In genomic region chrX:136523770-136524169, GRCh38 we compare ENCODE assay signal across 34 cellular contexts. TPM values are rescaled to one million over a fixed set of nuclear protein-coding genes. Genes with fewer than 3 reads are reported as not detected.
"Had no signal": no experiment of that assay in that cellular context is flagged by ENCODE, and none has a peak within 500 bp of the region (broad histone marks: within the 10 kb centered on the region; RNA-seq: fewer than 3 reads in every experiment).

No MANE protein-coding gene starts in this region.

- H3K36me3 Mint-ChIP-seq: activated naive CD4-positive, alpha-beta T cell treated with anti-CD3 and anti-CD28 coated beads, Interleukin-2, amount 50 U/mL, for 72 hours; WTC11 had no signal

- H3K4me3 ChIP-seq: adrenal gland, ascending aorta, esophagus muscularis mucosa, gastrocnemius medialis, heart left ventricle had no signal

- FAIRE-seq: bronchial epithelial cell had no signal

- H3K27ac ChIP-seq: adrenal gland, ascending aorta, brain microvascular endothelial cell, esophagus muscularis mucosa, foreskin keratinocyte, gastrocnemius medialis, heart left ventricle had no signal

- H3K9me3 ChIP-seq: adrenal gland, ascending aorta, esophagus muscularis mucosa, gastrocnemius medialis, heart left ventricle had no signal

- H3K36me3 ChIP-seq: adrenal gland, ascending aorta, brain microvascular endothelial cell, esophagus muscularis mucosa, gastrocnemius medialis, heart left ventricle had no signal

- H3K27me3 Mint-ChIP-seq: activated CD4-positive, alpha-beta memory T cell treated with anti-CD3 and anti-CD28 coated beads, Interleukin-2, amount 10 ng/mL, durations not matched to agents 7 days and 5 days; activated CD4-positive, alpha-beta T cell treated with anti-CD3 and anti-CD28 coated beads, Interleukin-2, amount 10 ng/mL, durations not matched to agents 7 days and 5 days; T-helper 17 cell had no signal

- H3K9me3 Mint-ChIP-seq: activated CD4-positive, alpha-beta memory T cell treated with anti-CD3 and anti-CD28 coated beads, Interleukin-2, amount 10 ng/mL, durations not matched to agents 7 days and 5 days; activated naive CD4-positive, alpha-beta T cell treated with anti-CD3 and anti-CD28 coated beads, Interleukin-2, amount 10 ng/mL, durations not matched to agents 7 days and 5 days; activated T-cell treated with anti-CD3 and anti-CD28 coated beads, Interleukin-2, amount 50 U/mL, for 24 hours; activated T-cell treated with anti-CD3 and anti-CD28 coated beads, Interleukin-2, amount 50 U/mL, for 72 hours; effector memory CD8-positive, alpha-beta T cell; T-helper 2 cell treated with Interferon-gamma antibody and Interleukin-4, amounts not matched to agents 5 μg/mL and 100 μg/mL, for 36 hours; WTC11 had no signal

- ATAC-seq: activated naive CD4-positive, alpha-beta T cell treated with anti-CD3 and anti-CD28 coated beads, Interleukin-2, amount 50 U/mL, for 72 hours; activated T-cell treated with anti-CD3 and anti-CD28 coated beads, Interleukin-2, amount 50 U/mL, for 72 hours; effector memory CD8-positive, alpha-beta T cell; foreskin keratinocyte; gastrocnemius medialis; heart left ventricle; T-helper 17 cell; WTC11 had no signal

- H3K4me3 Mint-ChIP-seq: activated CD4-positive, alpha-beta memory T cell treated with anti-CD3 and anti-CD28 coated beads, Interleukin-2, amount 10 ng/mL, durations not matched to agents 7 days and 5 days; activated CD4-positive, alpha-beta T cell treated with anti-CD3 and anti-CD28 coated beads, Interleukin-2, amount 10 ng/mL, durations not matched to agents 7 days and 5 days; activated naive CD4-positive, alpha-beta T cell treated with anti-CD3 and anti-CD28 coated beads, Interleukin-2, amount 10 ng/mL, durations not matched to agents 7 days and 5 days; activated T-cell treated with anti-CD3 and anti-CD28 coated beads, Interleukin-2, amount 50 U/mL, for 24 hours; activated T-cell treated with anti-CD3 and anti-CD28 coated beads, Interleukin-2, amount 50 U/mL, for 72 hours; effector memory CD8-positive, alpha-beta T cell; T-helper 17 cell; T-helper 2 cell treated with Interferon-gamma antibody and Interleukin-4, amounts not matched to agents 5 μg/mL and 100 μg/mL, for 36 hours; WTC11 had no signal

- H3K27ac Mint-ChIP-seq: activated CD4-positive, alpha-beta memory T cell treated with anti-CD3 and anti-CD28 coated beads, Interleukin-2, amount 10 ng/mL, durations not matched to agents 7 days and 5 days; activated CD4-positive, alpha-beta T cell treated with anti-CD3 and anti-CD28 coated beads, Interleukin-2, amount 10 ng/mL, durations not matched to agents 7 days and 5 days; activated naive CD4-positive, alpha-beta T cell treated with anti-CD3 and anti-CD28 coated beads, Interleukin-2, amount 10 ng/mL, durations not matched to agents 7 days and 5 days; activated T-cell treated with anti-CD3 and anti-CD28 coated beads, Interleukin-2, amount 50 U/mL, for 24 hours; activated T-cell treated with anti-CD3 and anti-CD28 coated beads, Interleukin-2, amount 50 U/mL, for 72 hours; effector memory CD8-positive, alpha-beta T cell; T-helper 17 cell; T-helper 2 cell treated with Interferon-gamma antibody and Interleukin-4, amounts not matched to agents 5 μg/mL and 100 μg/mL, for 36 hours; WTC11 had no signal

- DNase-seq: activated CD4-positive, alpha-beta memory T cell treated with anti-CD3 and anti-CD28 coated beads, Interleukin-2, amount 10 ng/mL, durations not matched to agents 7 days and 5 days; activated CD4-positive, alpha-beta T cell treated with anti-CD3 and anti-CD28 coated beads for 1 hour; activated CD4-positive, alpha-beta T cell treated with anti-CD3 and anti-CD28 coated beads for 4 hours; activated CD4-positive, alpha-beta T cell treated with anti-CD3 and anti-CD28 coated beads, Interleukin-2, amount 10 ng/mL, durations not matched to agents 7 days and 5 days; activated CD4-positive, alpha-beta T cell treated with anti-CD3 and anti-CD28 coated beads, Interleukin-2, amount 50 U/mL, for 4 hours; activated CD8-positive, alpha-beta memory T cell treated with anti-CD3 and anti-CD28 coated beads, Interleukin-2, amount 50 U/mL, for 48 hours; activated gamma-delta T cell; activated naive CD4-positive, alpha-beta T cell; activated naive CD4-positive, alpha-beta T cell treated with anti-CD3 and anti-CD28 coated beads, Interleukin-2, amount 10 ng/mL, durations not matched to agents 7 days and 5 days; activated T-cell treated with anti-CD3 and anti-CD28 coated beads for 4 hours; activated T-cell treated with anti-CD3 and anti-CD28 coated beads, Interleukin-2, amount 50 U/mL, for 24 hours; activated T-cell treated with anti-CD3 and anti-CD28 coated beads, Interleukin-2, amount 50 U/mL, for 72 hours; adrenal gland; amygdala; brain microvascular endothelial cell; cortex of kidney; dermis blood vessel endothelial cell; effector CD4-positive, alpha-beta T cell; effector memory CD8-positive, alpha-beta T cell; erythroblast; foreskin keratinocyte; gastrocnemius medialis; glutamatergic neuron; heart left ventricle; T-helper 17 cell; T1000 had no signal

- H3K4me1 ChIP-seq: foreskin keratinocyte had no signal

- H3K27me3 ChIP-seq: ascending aorta, brain microvascular endothelial cell, esophagus muscularis mucosa, foreskin keratinocyte, gastrocnemius medialis had no signal

RNA-seq across cellular contexts. Expression of gene VGLL1, which starts 8.2 kb away (rescaled TPM):
- total RNA-seq: activated CD4-positive, alpha-beta memory T cell treated with anti-CD3 and anti-CD28 coated beads, Interleukin-2, amount 10 ng/mL, durations not matched to agents 7 days and 5 days; activated CD4-positive, alpha-beta T cell treated with anti-CD3 and anti-CD28 coated beads, Interleukin-2, amount 10 ng/mL, durations not matched to agents 7 days and 5 days; activated naive CD4-positive, alpha-beta T cell treated with anti-CD3 and anti-CD28 coated beads, Interleukin-2, amount 50 U/mL, for 72 hours; activated T-cell treated with anti-CD3 and anti-CD28 coated beads, Interleukin-2, amount 50 U/mL, for 72 hours; adrenal gland; ascending aorta; cardiac septum; chondrocyte; dermis blood vessel endothelial cell; esophagus muscularis mucosa; gastrocnemius medialis; T-helper 17 cell; WTC11 had no signal
- polyA plus RNA-seq: adrenal gland, heart left ventricle had no signal

RNA-seq across cellular contexts. Expression of gene BRS3, which starts 36.0 kb away (rescaled TPM):
- total RNA-seq: activated CD4-positive, alpha-beta memory T cell treated with anti-CD3 and anti-CD28 coated beads, Interleukin-2, amount 10 ng/mL, durations not matched to agents 7 days and 5 days; activated CD4-positive, alpha-beta T cell treated with anti-CD3 and anti-CD28 coated beads, Interleukin-2, amount 10 ng/mL, durations not matched to agents 7 days and 5 days; activated naive CD4-positive, alpha-beta T cell treated with anti-CD3 and anti-CD28 coated beads, Interleukin-2, amount 50 U/mL, for 72 hours; activated T-cell treated with anti-CD3 and anti-CD28 coated beads, Interleukin-2, amount 50 U/mL, for 72 hours; adrenal gland; ascending aorta; bronchial epithelial cell; cardiac septum; chondrocyte; dermis blood vessel endothelial cell; esophagus muscularis mucosa; foreskin keratinocyte; gastrocnemius medialis; heart left ventricle; T-helper 17 cell; WTC11 had no signal
- polyA plus RNA-seq: adrenal gland, foreskin keratinocyte, heart left ventricle had no signal
